Comparison of ENCODE assay signal across 23 cellular contexts in the genomic region with DNA sequence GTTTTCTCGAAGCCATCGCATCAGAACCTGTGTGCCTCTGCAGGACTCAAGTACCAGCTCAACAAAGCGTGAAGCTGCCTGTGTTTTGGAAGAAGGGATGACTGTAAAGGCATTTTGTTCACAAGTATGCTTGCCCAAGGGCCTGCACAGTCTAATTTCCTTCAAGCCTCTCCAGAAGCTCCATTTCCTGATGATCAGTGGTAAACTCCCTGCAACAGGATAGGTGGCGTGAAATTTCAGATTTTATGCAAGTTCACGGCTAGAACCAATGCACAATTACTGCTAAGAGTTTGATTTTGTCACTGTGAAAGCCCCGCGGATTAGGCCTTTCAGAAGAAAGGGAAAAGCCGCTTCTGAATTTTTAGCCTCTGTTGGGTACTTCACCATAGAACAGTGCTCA.
DNase-seq lines count a peak whose midpoint lies in the region; ATAC-seq and TF ChIP-seq lines count a peak whose summit lies in the region.
"Had no signal": no experiment of that assay in that cellular context is flagged by ENCODE, and none has a peak within 500 bp of the region (broad histone marks: within the 10 kb centered on the region; RNA-seq: fewer than 3 reads in every experiment).

No MANE protein-coding gene starts in this region.

- H2AFZ ChIP-seq in GM23338: 0 out of 2 replicates have a peak overlapping the region, but pooled peaks have one; percentile 38

- H3K36me3 ChIP-seq in GM23338 (ENCODE audit: insufficient read depth) (no peaks in the 10 kb centered on the region), SK-N-MC (ENCODE audit: insufficient read depth, low read length) (no peaks in the 10 kb centered on the region), transverse colon (no peaks in the 10 kb centered on the region)
- H3K36me3 ChIP-seq: BE2C, BLaER1 had no signal

- intact Hi-C loops in transverse colon (cut with DNase I; ENCODE audit: low total_unique reads): no loop called here

- H3K9me3 Mint-ChIP-seq in GM23338: no peaks in the 10 kb centered on the region
- H3K9me3 Mint-ChIP-seq: CD8-positive, alpha-beta memory T cell had no signal

- no peak for TF ChIP-seq CTCF in GM23338 (conservative IDR thresholded peaks at IDR 0.05; ENCODE audit: low read depth in 2 of 2)
- no peak for TF ChIP-seq CTCF in transverse colon (IDR thresholded peaks at IDR 0.05)

- H3K27me3 ChIP-seq in GM23338 (ENCODE audit: insufficient read depth) (no peaks in the 10 kb centered on the region), transverse colon (no peaks in the 10 kb centered on the region)
- H3K27me3 ChIP-seq: BLaER1 had no signal

- in situ Hi-C loops in transverse colon (cut with MboI; ENCODE audit: low pct_ligation_motif_present in 1 of 4, low pct_unique_long_range_greater_than_20kb in 1 of 4, low sequenced_read_pairs in 3 of 4): no loop called here

- no peak overlapping the region for H3K4me3 Mint-ChIP-seq in GM23338
- H3K4me3 Mint-ChIP-seq: CD14-positive monocyte; CD4-positive, alpha-beta memory T cell; CD4-positive, CD25-positive, alpha-beta regulatory T cell; CD8-positive, alpha-beta memory T cell had no signal

- no peaks in the 10 kb centered on the region for H3K79me2 ChIP-seq in GM23338 (replicated peaks; ENCODE audit: insufficient read depth)

- H3K4me2 ChIP-seq in GM23338: no peak overlapping the region
- H3K4me2 ChIP-seq: BLaER1 had no signal

- H3K27ac ChIP-seq in GM23338 (ENCODE audit: low read depth) (no peak overlapping the region), SK-N-MC (no peak overlapping the region), transverse colon (no peak overlapping the region)
- H3K27ac ChIP-seq: BLaER1 had no signal

- no peak overlapping the region for H3K4me3 ChIP-seq in GM23338
- no peak overlapping the region for H3K4me3 ChIP-seq in SK-N-MC
- H3K4me3 ChIP-seq in transverse colon: no peak overlapping the region
- H3K4me3 ChIP-seq: BLaER1, GM12878 had no signal

- 77 to 87% methylated on average over 7 to 8 of the region's 8 CpGs for WGBS in transverse colon (ENCODE audit: low coverage in 1 of 2), 2 donors

- H3K4me1 ChIP-seq in GM23338 (ENCODE audit: insufficient read depth) (no peaks in the 10 kb centered on the region), transverse colon (no peaks in the 10 kb centered on the region)
- H3K4me1 ChIP-seq: BE2C, BLaER1 had no signal

- no peaks in the 10 kb centered on the region for H3K9me3 ChIP-seq in SK-N-MC (ENCODE audit: low read depth, low read length)
- no peaks in the 10 kb centered on the region for H3K9me3 ChIP-seq in transverse colon
- H3K9me3 ChIP-seq: BE2C had no signal

- H3K9ac ChIP-seq in SK-N-MC (ENCODE audit: insufficient read length): no peak overlapping the region
- H3K9ac ChIP-seq: BLaER1 had no signal

- DNase-seq in GM23338 (ENCODE audit: low spot score) (no peak), SK-N-MC (ENCODE audit: low read depth, low spot score) (peak; percentile 56), left kidney (ENCODE audit: low read depth, low spot score) (peak; percentile 29), GM19238 (ENCODE audit: insufficient read length, low spot score) (no peak), transverse colon (no peak)
- DNase-seq: 8988T; BE2C; C1 segment of cervical spinal cord; CD4-positive, alpha-beta memory T cell; CD4-positive, CD25-positive, alpha-beta regulatory T cell; CD8-positive, alpha-beta memory T cell; COR-L47; DMS 273 treated with DMSO at 0.1 percent for 48 hours; DMS153; DMS53; DMS79; DND-41; EL; GDM1 had no signal

- no peak for TF ChIP-seq POLR2A in transverse colon (IDR thresholded peaks at IDR 0.05)

- no peak for ATAC-seq in GM23338
- no peak for ATAC-seq in HG03196 (IDR thresholded peaks at IDR 0.05; ENCODE audit: unreplicated experiment)
- ATAC-seq: GM12878 had no signal

- no peak for TF ChIP-seq EP300 in transverse colon (IDR thresholded peaks at IDR 0.05; ENCODE audit: low read depth)

- H3F3A ChIP-seq in GM23338 (replicated peaks; ENCODE audit: low read depth): no peaks in the 10 kb centered on the region

- H3K4me1 Mint-ChIP-seq in GM23338: peaks cover 4% of the 10 kb centered on the region; the same call in 1 of the 3 replicates
- H3K4me1 Mint-ChIP-seq: CD14-positive monocyte; CD4-positive, CD25-positive, alpha-beta regulatory T cell; CD8-positive, alpha-beta memory T cell had no signal

- H4K20me1 ChIP-seq in GM23338 (replicated peaks; ENCODE audit: insufficient read depth): no peaks in the 10 kb centered on the region
- H4K20me1 ChIP-seq: BLaER1 had no signal

- peaks cover 4% of the 10 kb centered on the region; the same call in 1 of the 3 replicates for H3K36me3 Mint-ChIP-seq in GM23338 (ENCODE audit: low read depth)
- H3K36me3 Mint-ChIP-seq: CD14-positive monocyte; CD4-positive, alpha-beta memory T cell; CD4-positive, CD25-positive, alpha-beta regulatory T cell; CD8-positive, alpha-beta memory T cell had no signal

- H3K9me2 ChIP-seq in GM23338 (ENCODE audit: insufficient read depth): peaks cover 26% of the 10 kb centered on the region

- no peaks in the 10 kb centered on the region for H3K27me3 Mint-ChIP-seq in GM23338 (ENCODE audit: insufficient read depth, low read depth, poor library complexity)

- H3K27ac Mint-ChIP-seq in GM23338: no peak overlapping the region
- H3K27ac Mint-ChIP-seq: CD14-positive monocyte; CD4-positive, alpha-beta memory T cell; CD4-positive, CD25-positive, alpha-beta regulatory T cell; CD8-positive, alpha-beta memory T cell had no signal

TF ChIP-seq in GM23338, 12 proteins besides CTCF, POLR2A, EP300 and RAD21 (continues in another document):
- no peak for TF ChIP-seq ZNF114 (CRISPR knock-in tag; IDR thresholded peaks at IDR 0.05)
- no peak for TF ChIP-seq STAT1 (IDR thresholded peaks at IDR 0.05; ENCODE audit: unreplicated experiment)
- TF ChIP-seq, protein P1, sequence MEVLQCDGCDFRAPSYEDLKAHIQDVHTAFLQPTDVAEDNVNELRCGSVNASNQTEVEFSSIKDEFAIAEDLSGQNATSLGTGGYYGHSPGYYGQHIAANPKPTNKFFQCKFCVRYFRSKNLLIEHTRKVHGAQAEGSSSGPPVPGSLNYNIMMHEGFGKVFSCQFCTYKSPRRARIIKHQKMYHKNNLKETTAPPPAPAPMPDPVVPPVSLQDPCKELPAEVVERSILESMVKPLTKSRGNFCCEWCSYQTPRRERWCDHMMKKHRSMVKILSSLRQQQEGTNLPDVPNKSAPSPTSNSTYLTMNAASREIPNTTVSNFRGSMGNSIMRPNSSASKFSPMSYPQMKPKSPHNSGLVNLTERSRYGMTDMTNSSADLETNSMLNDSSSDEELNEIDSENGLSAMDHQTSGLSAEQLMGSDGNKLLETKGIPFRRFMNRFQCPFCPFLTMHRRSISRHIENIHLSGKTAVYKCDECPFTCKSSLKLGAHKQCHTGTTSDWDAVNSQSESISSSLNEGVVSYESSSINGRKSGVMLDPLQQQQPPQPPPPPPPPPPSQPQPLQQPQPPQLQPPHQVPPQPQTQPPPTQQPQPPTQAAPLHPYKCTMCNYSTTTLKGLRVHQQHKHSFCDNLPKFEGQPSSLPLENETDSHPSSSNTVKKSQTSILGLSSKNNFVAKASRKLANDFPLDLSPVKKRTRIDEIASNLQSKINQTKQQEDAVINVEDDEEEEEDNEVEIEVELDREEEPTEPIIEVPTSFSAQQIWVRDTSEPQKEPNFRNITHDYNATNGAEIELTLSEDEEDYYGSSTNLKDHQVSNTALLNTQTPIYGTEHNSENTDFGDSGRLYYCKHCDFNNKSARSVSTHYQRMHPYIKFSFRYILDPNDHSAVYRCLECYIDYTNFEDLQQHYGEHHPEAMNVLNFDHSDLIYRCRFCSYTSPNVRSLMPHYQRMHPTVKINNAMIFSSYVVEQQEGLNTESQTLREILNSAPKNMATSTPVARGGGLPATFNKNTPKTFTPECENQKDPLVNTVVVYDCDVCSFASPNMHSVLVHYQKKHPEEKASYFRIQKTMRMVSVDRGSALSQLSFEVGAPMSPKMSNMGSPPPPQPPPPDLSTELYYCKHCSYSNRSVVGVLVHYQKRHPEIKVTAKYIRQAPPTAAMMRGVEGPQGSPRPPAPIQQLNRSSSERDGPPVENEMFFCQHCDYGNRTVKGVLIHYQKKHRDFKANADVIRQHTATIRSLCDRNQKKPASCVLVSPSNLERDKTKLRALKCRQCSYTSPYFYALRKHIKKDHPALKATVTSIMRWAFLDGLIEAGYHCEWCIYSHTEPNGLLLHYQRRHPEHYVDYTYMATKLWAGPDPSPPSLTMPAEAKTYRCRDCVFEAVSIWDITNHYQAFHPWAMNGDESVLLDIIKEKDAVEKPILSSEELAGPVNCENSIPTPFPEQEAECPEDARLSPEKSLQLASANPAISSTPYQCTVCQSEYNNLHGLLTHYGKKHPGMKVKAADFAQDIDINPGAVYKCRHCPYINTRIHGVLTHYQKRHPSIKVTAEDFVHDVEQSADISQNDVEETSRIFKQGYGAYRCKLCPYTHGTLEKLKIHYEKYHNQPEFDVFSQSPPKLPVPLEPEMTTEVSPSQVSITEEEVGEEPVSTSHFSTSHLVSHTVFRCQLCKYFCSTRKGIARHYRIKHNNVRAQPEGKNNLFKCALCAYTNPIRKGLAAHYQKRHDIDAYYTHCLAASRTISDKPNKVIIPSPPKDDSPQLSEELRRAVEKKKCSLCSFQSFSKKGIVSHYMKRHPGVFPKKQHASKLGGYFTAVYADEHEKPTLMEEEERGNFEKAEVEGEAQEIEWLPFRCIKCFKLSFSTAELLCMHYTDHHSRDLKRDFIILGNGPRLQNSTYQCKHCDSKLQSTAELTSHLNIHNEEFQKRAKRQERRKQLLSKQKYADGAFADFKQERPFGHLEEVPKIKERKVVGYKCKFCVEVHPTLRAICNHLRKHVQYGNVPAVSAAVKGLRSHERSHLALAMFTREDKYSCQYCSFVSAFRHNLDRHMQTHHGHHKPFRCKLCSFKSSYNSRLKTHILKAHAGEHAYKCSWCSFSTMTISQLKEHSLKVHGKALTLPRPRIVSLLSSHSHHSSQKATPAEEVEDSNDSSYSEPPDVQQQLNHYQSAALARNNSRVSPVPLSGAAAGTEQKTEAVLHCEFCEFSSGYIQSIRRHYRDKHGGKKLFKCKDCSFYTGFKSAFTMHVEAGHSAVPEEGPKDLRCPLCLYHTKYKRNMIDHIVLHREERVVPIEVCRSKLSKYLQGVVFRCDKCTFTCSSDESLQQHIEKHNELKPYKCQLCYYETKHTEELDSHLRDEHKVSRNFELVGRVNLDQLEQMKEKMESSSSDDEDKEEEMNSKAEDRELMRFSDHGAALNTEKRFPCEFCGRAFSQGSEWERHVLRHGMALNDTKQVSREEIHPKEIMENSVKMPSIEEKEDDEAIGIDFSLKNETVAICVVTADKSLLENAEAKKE (CRISPR knock-in tag; IDR thresholded peaks at IDR 0.05): no peak
- TF ChIP-seq ZNF331 (CRISPR knock-in tag; IDR thresholded peaks at IDR 0.05; ENCODE audit: low read depth): no peak
- TF ChIP-seq EZH2 (IDR thresholded peaks at IDR 0.05; ENCODE audit: low read depth, unreplicated experiment): no peak
- no peak for TF ChIP-seq NANOG (IDR thresholded peaks at IDR 0.05; ENCODE audit: borderline replicate concordance)
- no peak for TF ChIP-seq EZH2phosphoT487 (IDR thresholded peaks at IDR 0.05; ENCODE audit: unreplicated experiment)

Comparison
In these comparisons a context has a peak if more than half of its experiments do, and no peak if none do; other contexts are left out.
1. DNase-seq: peak in SK-N-MC (single experiment) and left kidney (single experiment); none in GM23338 (single experiment), GM19238 (single experiment) and transverse colon (single experiment).